In the genomic region with DNA sequence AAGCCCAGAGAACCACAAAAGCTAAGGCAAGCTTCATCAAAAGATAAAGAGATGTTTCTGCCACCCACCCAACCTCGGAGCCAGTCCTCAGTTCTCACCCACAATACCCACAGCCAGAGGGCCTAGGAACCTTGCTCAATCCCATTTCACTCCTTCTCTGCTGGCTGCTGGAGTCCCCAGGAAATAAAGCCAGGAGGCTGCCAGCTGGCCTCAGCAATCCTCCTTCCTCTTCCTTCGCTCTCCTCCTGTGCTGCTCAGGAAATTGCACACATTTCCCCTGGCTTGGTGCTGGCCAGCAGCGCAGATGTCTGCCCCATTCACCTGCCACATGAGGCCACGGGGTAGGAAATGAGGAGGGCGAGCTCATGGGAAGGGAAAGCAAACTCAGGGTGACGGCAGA, we compare ENCODE assay signal across 1 cellular context.
A peak's percentile ranks its signal among the peaks of the same experiment; 100 is the strongest.
TF ChIP-seq lines count a peak whose summit lies in the region.

No MANE protein-coding gene starts in this region.

TF ChIP-seq in endothelial cell of umbilical vein, 7 proteins besides CTCF, POLR2A, EP300 and RAD21:
- TF ChIP-seq POLR2AphosphoS5 (IDR thresholded peaks at IDR 0.05; ENCODE audit: insufficient read depth, low read depth, low read length) (peak; percentile 38), JUN (IDR thresholded peaks at IDR 0.05; ENCODE audit: borderline replicate concordance, insufficient read depth, insufficient read length, low read depth) (no peak), GATA2 (IDR thresholded peaks at IDR 0.05; ENCODE audit: insufficient read depth, insufficient read length, low read depth, low read length) (no peak), FOS (IDR thresholded peaks at IDR 0.05; ENCODE audit: borderline replicate concordance, insufficient read depth, low read length) (peak; percentile 31), MYC (IDR thresholded peaks at IDR 0.05; ENCODE audit: low read depth, low read length) (peak; percentile 48), EZH2 (IDR thresholded peaks at IDR 0.05; ENCODE audit: borderline replicate concordance, low read depth, low read length, severe bottlenecking) (no peak)
- TF ChIP-seq, protein P1, sequence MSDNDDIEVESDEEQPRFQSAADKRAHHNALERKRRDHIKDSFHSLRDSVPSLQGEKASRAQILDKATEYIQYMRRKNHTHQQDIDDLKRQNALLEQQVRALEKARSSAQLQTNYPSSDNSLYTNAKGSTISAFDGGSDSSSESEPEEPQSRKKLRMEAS (IDR thresholded peaks at IDR 0.05; ENCODE audit: insufficient read depth, insufficient read length), result peak; percentile 7
